8 cellular contexts compared by ENCODE assay signal in genomic region chr13:114117341-114117874, GRCh38. TPM values are rescaled to one million over a fixed set of nuclear protein-coding genes. Genes with fewer than 3 reads are reported as not detected.
A peak's percentile ranks its signal among the peaks of the same experiment; 100 is the strongest.
DNase-seq lines count a peak whose midpoint lies in the region; ATAC-seq, FAIRE-seq and TF ChIP-seq lines count a peak whose summit lies in the region.
"Not testable (repeated sequence)": the region's sequence is repeated elsewhere in the genome, so short reads cannot be mapped to it uniquely, and the experiment has no call there.

No MANE protein-coding gene starts in this region.

- peak in 2 of 10 experiments; percentile 0 to 5 for DNase-seq in CD4-positive, alpha-beta T cell
- DNase-seq in RWPE1 (ENCODE audit: low spot score); GM12878 (ENCODE audit: low read depth, low spot score): not testable (repeated sequence)
- DNase-seq in activated T-cell treated with anti-CD3 and anti-CD28 coated beads, Interleukin-2, amount 50 U/mL, for 24 hours, result peak; percentile 14
- DNase-seq in left ventricle myocardium superior (peak; percentile 17), psoas muscle (peak; percentile 5 to 26), upper lobe of right lung (peak; percentile 6)
- DNase-seq in naive thymus-derived CD8-positive, alpha-beta T cell, result peak in 2 of 10 donors; percentile 15 to 32

- not testable (repeated sequence) for TF ChIP-seq EP300 in GM12878 (IDR thresholded peaks at IDR 0.05; ENCODE audit: borderline replicate concordance in 1 of 2, control insufficient read depth in 1 of 2, low read depth in 2 of 2, low read length in 2 of 2)

- intact Hi-C loops in CD4-positive, alpha-beta T cell (cut with DNase I, micrococcal nuclease); GM12878 (cut with micrococcal nuclease; ENCODE audit: unreplicated experiment); left ventricle myocardium superior (cut with micrococcal nuclease); psoas muscle (cut with DNase I); upper lobe of right lung (cut with DNase I): not testable (repeated sequence)

- not testable (repeated sequence) for TF ChIP-seq POLR2A in GM12878 (IDR thresholded peaks at IDR 0.05; ENCODE audit: low read depth, low read length)

- not testable (repeated sequence) for H3K4me3 ChIP-seq in GM12878, psoas muscle, upper lobe of right lung

- CTCF ChIA-PET in CD4-positive, alpha-beta T cell (lab: Charles Lee); GM12878 (lab: Yijun Ruan, JAX): not testable (repeated sequence)
- CTCF ChIA-PET in RWPE1 (lab: Yijun Ruan, JAX), result interaction anchor here (0.6 kb wide), 1 partner anchor 27 kb away, joined by 3 read pairs; no protein-coding TSS in a partner anchor

- H3K9me3 Mint-ChIP-seq in CD4-positive, alpha-beta T cell; activated T-cell treated with anti-CD3 and anti-CD28 coated beads, Interleukin-2, amount 50 U/mL, for 24 hours; naive thymus-derived CD8-positive, alpha-beta T cell: not testable (repeated sequence)

- in situ Hi-C loops in GM12878 (cut with MboI), result not testable (repeated sequence)

- SMC1A ChIA-PET in GM12878 (lab: Charles Lee; ENCODE audit: uncharacterized antibody, unreplicated experiment), result interaction anchor here (1.4 kb wide), 1 partner anchor 34 kb away, joined by 5 read pairs; no protein-coding TSS in a partner anchor

- RAD21 ChIA-PET in GM12878 (lab: Charles Lee; ENCODE audit: unreplicated experiment), result not testable (repeated sequence)

- H3K4me3 Mint-ChIP-seq in CD4-positive, alpha-beta T cell, result peak overlapping the region; percentile 52
- not testable (repeated sequence) for H3K4me3 Mint-ChIP-seq in activated T-cell treated with anti-CD3 and anti-CD28 coated beads, Interleukin-2, amount 50 U/mL, for 24 hours
- peak overlapping the region in 7 of 10 donors; percentile 19 to 80 (median 76) for H3K4me3 Mint-ChIP-seq in naive thymus-derived CD8-positive, alpha-beta T cell

- H3K79me2 ChIP-seq in GM12878 (ENCODE audit: control insufficient read depth, insufficient read depth, low read length), result not testable (repeated sequence)

- not testable (repeated sequence) for H3K4me1 ChIP-seq in GM12878 (ENCODE audit: control insufficient read depth, insufficient read depth, low read length)
- H3K4me1 ChIP-seq in psoas muscle (peaks cover 48% of the 10 kb centered on the region), upper lobe of right lung (peaks cover 40% of the 10 kb centered on the region)

- not testable (repeated sequence) for H4K20me1 ChIP-seq in GM12878 (ENCODE audit: control insufficient read depth, insufficient read depth)

- not testable (repeated sequence) for H3K9me3 ChIP-seq in CD4-positive, alpha-beta T cell (ENCODE audit: control insufficient read depth, low read length); GM12878 (replicated peaks; ENCODE audit: control insufficient read depth, insufficient read depth, low read length); psoas muscle; upper lobe of right lung

- not testable (repeated sequence) for H3K27me3 ChIP-seq in CD4-positive, alpha-beta T cell (ENCODE audit: control insufficient read depth, insufficient read depth, low read length); GM12878 (replicated peaks in 1 of 2; ENCODE audit: control insufficient read depth in 2 of 2, insufficient read depth in 2 of 2, low read length in 1 of 2); psoas muscle (ENCODE audit: insufficient read depth in 3 of 3, low read length in 2 of 3); upper lobe of right lung

- WGBS in GM12878 (ENCODE audit: insufficient coverage, insufficient replicate concordance, low lambda C conversion rate, missing lambda C conversion rate), result 91% methylated on average over 16 of the region's 20 CpGs
- 82 to 92% (median 84%) methylated on average over 20 of the region's 20 CpGs for WGBS in psoas muscle, 3 donors

- not testable (repeated sequence) for H3K9ac ChIP-seq in GM12878 (ENCODE audit: control insufficient read depth, insufficient read depth, low read length)

- not testable (repeated sequence) for FAIRE-seq in GM12878 (lab: Jason Lieb, UNC)

- not testable (repeated sequence) for H3K4me2 ChIP-seq in GM12878 (ENCODE audit: control insufficient read depth, insufficient read depth)

- not testable (repeated sequence) for H2AFZ ChIP-seq in GM12878 (ENCODE audit: control insufficient read depth, low read depth, low read length)

- H3K36me3 Mint-ChIP-seq in CD4-positive, alpha-beta T cell (ENCODE audit: low read depth), result peaks cover 78% of the 10 kb centered on the region
- peaks cover 30% of the 10 kb centered on the region for H3K36me3 Mint-ChIP-seq in activated T-cell treated with anti-CD3 and anti-CD28 coated beads, Interleukin-2, amount 50 U/mL, for 24 hours (ENCODE audit: low read depth)
- peaks cover 0 to 33% (median 13%) of the 10 kb centered on the region in 3 donors for H3K36me3 Mint-ChIP-seq in naive thymus-derived CD8-positive, alpha-beta T cell

- not testable (repeated sequence) for H3K27me3 Mint-ChIP-seq in CD4-positive, alpha-beta T cell; activated T-cell treated with anti-CD3 and anti-CD28 coated beads, Interleukin-2, amount 50 U/mL, for 24 hours; naive thymus-derived CD8-positive, alpha-beta T cell

- H3K27ac Mint-ChIP-seq in CD4-positive, alpha-beta T cell, result peak overlapping the region; percentile 91
- peak overlapping the region; percentile 82 for H3K27ac Mint-ChIP-seq in activated T-cell treated with anti-CD3 and anti-CD28 coated beads, Interleukin-2, amount 50 U/mL, for 24 hours
- H3K27ac Mint-ChIP-seq in naive thymus-derived CD8-positive, alpha-beta T cell, result peak overlapping the region; percentile 81 to 95 (median 88)

- POLR2A ChIA-PET in CD4-positive, alpha-beta T cell (lab: Charles Lee), result interaction anchor here (1.1 to 1.6 kb wide), 3 partner anchors 8 to 25 kb away, joined by 3 to 6 read pairs (median 4); no protein-coding TSS in a partner anchor
- POLR2A ChIA-PET in RWPE1 (lab: Yijun Ruan, JAX; ENCODE audit: low non-redundant PET); GM12878 (lab: Charles Lee): not testable (repeated sequence)
- POLR2A ChIA-PET in naive thymus-derived CD8-positive, alpha-beta T cell (lab: Charles Lee), result interaction anchor here (1.5 kb wide), 1 partner anchor 13 kb away, joined by 7 read pairs; no protein-coding TSS in a partner anchor

- peaks cover 79% of the 10 kb centered on the region for H3K4me1 Mint-ChIP-seq in CD4-positive, alpha-beta T cell (ENCODE audit: low read depth)
- H3K4me1 Mint-ChIP-seq in activated T-cell treated with anti-CD3 and anti-CD28 coated beads, Interleukin-2, amount 50 U/mL, for 24 hours (ENCODE audit: low read depth), result peaks cover 72% of the 10 kb centered on the region
- H3K4me1 Mint-ChIP-seq in naive thymus-derived CD8-positive, alpha-beta T cell, result peaks cover 43 to 77% (median 75%) of the 10 kb centered on the region in 4 donors

- not testable (repeated sequence) for H3K27ac ChIP-seq in CD4-positive, alpha-beta T cell (ENCODE audit: low read depth, low read length); GM12878 (ENCODE audit: control insufficient read depth, insufficient read depth); psoas muscle; upper lobe of right lung
- H3K27ac ChIP-seq in RWPE1, result peak overlapping the region; percentile 98

- TF ChIP-seq CTCF in CD4-positive, alpha-beta T cell (IDR thresholded peaks at IDR 0.05); RWPE1 (conservative IDR thresholded peaks at IDR 0.05; ENCODE audit: low read depth); GM12878 (IDR thresholded peaks at IDR 0.05 in 2 of 3, conservative IDR thresholded peaks at IDR 0.05 in 1 of 3; ENCODE audit: control insufficient read depth in 2 of 3, extremely low read depth in 1 of 3, insufficient read depth in 1 of 3, low read depth in 3 of 3, low read length in 3 of 3); psoas muscle (IDR thresholded peaks at IDR 0.05); upper lobe of right lung (IDR thresholded peaks at IDR 0.05): not testable (repeated sequence)

- not testable (repeated sequence) for TF ChIP-seq RAD21 in GM12878 (IDR thresholded peaks at IDR 0.05; ENCODE audit: insufficient read depth, low read depth, low read length)

- BruUV-seq in GM12878 (replicated peaks; lab: Mats Ljungman, UMichigan), result not testable (repeated sequence)

- not testable (repeated sequence) for H3K36me3 ChIP-seq in GM12878 (ENCODE audit: control insufficient read depth in 2 of 2, insufficient read depth in 2 of 2, low read length in 1 of 2); psoas muscle (ENCODE audit: insufficient read depth in 1 of 2, low read depth in 1 of 2); upper lobe of right lung

- not testable (repeated sequence) for ATAC-seq in CD4-positive, alpha-beta T cell (ENCODE audit: poor library complexity); GM12878; left ventricle myocardium superior; naive thymus-derived CD8-positive, alpha-beta T cell; psoas muscle; upper lobe of right lung

RNA-seq across cellular contexts. Expression of gene RASA3, which starts 15.0 kb away (rescaled TPM):
- total RNA-seq in CD4-positive, alpha-beta T cell, result 100 to 1,000 TPM; 181 to 184 TPM
- total RNA-seq in GM12878 (2013; cell fraction: nucleolus; rRNA removed), result 26.7 and 27.7 TPM in 2 replicates
- total RNA-seq in GM12878 (2014; rRNA removed) (18.2 and 19.1 TPM in 2 replicates), GM12878 (2014; rRNA removed; fragmentation: Illumina TruSeq; extraction: Trizol) (14.6 and 16.6 TPM in 2 replicates), GM12878 (2021) (29.4 and 33.9 TPM in 2 replicates), left ventricle myocardium superior (12.3 TPM), psoas muscle (10 to 100 TPM in 3 of 4 donors, 1 to 10 TPM in 1; 9.2 to 20.2 (median 14.5) TPM), upper lobe of right lung (17.3 TPM)
- polyA plus RNA-seq in GM12878 (2011; ENCODE audit: low read depth), result 6.4 TPM
- polyA plus RNA-seq in GM12878 (2011; rRNA removed) (10.5 and 15.0 TPM in 2 replicates), GM12878 (2014; fragmentation: Illumina TruSeq; extraction: Trizol) (13.8 and 19.8 TPM in 2 replicates), GM12878 (2014; fragmentation: Nextera tagmentation; extraction: Ambion mirVana) (1 to 10 TPM in 1 of 2 experiments, under 1 TPM in 1; 0.79 to 2.1 TPM), GM12878 (2014; rRNA removed) (28.5 and 29.0 TPM in 2 replicates), GM12878 (2016; fragmentation: Nextera tagmentation; extraction: Ambion mirVana) (10 to 100 TPM; 16.5 to 18.6 TPM), psoas muscle (10 to 100 TPM in 1 of 3 donors, 1 to 10 TPM in 2; 4.8 to 24.4 (median 5.2) TPM)
- polyA plus RNA-seq in GM12878 (2011; cell fraction: cytosol; rRNA removed), result 15.9 and 18.4 TPM in 2 replicates
- polyA plus RNA-seq in GM12878 (2011; cell fraction: nucleus; rRNA removed), result 30.3 and 33.9 TPM in 2 replicates
- polyA plus RNA-seq in GM12878 (2012), result 13.9 and 16.8 TPM in 2 replicates
- 11.9 and 19.9 TPM in 2 replicates for polyA minus RNA-seq in GM12878 (2011; rRNA and poly(A)+ RNA removed)
- 7.7 and 7.9 TPM in 2 replicates for polyA minus RNA-seq in GM12878 (2011; cell fraction: cytosol; rRNA and poly(A)+ RNA removed)
- polyA minus RNA-seq in GM12878 (2011; cell fraction: nucleus; rRNA and poly(A)+ RNA removed), result 7.3 and 11.3 TPM in 2 replicates
- total RNA-seq in naive thymus-derived CD8-positive, alpha-beta T cell, result 100 to 1,000 TPM; 194 to 196 TPM
- polyA plus RNA-seq in naive thymus-derived CD8-positive, alpha-beta T cell, result 100 to 1,000 TPM in 2 of 3 donors, 10 to 100 TPM in 1; 62.2 to 169 (median 105) TPM
